In genomic region chr16:89324056-89325010, GRCh38 we compare ENCODE assay signal across 8 cellular contexts.
A peak's percentile ranks its signal among the peaks of the same experiment; 100 is the strongest.
DNase-seq lines count a peak whose midpoint lies in the region; ATAC-seq, FAIRE-seq and TF ChIP-seq lines count a peak whose summit lies in the region.

No MANE protein-coding gene starts in this region.

- intact Hi-C loops in cardiac septum (cut with DNase I) (no loop called here), endothelial cell of umbilical vein (cut with micrococcal nuclease) (no loop called here)

- POLR2A ChIA-PET in endothelial cell of umbilical vein (lab: Charles Lee) = no interaction called here

- H3K36me3 ChIP-seq in cardiac muscle cell (no peaks in the 10 kb centered on the region), SJSA1 (peaks cover 19% of the 10 kb centered on the region), endothelial cell of umbilical vein (ENCODE audit: control insufficient read depth in 2 of 2, extremely low read depth in 1 of 2, insufficient read depth in 2 of 2, low read length in 2 of 2) (no peaks in the 10 kb centered on the region)

- no TSS peak for BruUV-seq in endothelial cell of umbilical vein (replicated peaks; lab: Mats Ljungman, UMichigan)

- no peak overlapping the region for H3K9ac ChIP-seq in endothelial cell of umbilical vein (replicated peaks; ENCODE audit: extremely low read depth, insufficient read depth, low read length)

- TF ChIP-seq POLR2A in endothelial cell of umbilical vein (IDR thresholded peaks at IDR 0.05; ENCODE audit: low read depth, low read length) = no peak

- CTCF ChIA-PET in endothelial cell of umbilical vein (lab: Charles Lee) = no interaction called here

- H3K9me3 ChIP-seq in cardiac muscle cell (ENCODE audit: low read depth) (no peaks in the 10 kb centered on the region), SJSA1 (replicated peaks) (no peaks in the 10 kb centered on the region), endothelial cell of umbilical vein (replicated peaks; ENCODE audit: control insufficient read depth, insufficient read depth, low read length) (no peaks in the 10 kb centered on the region)

- TF ChIP-seq CTCF in cardiac muscle cell (IDR thresholded peaks at IDR 0.05; ENCODE audit: low read depth, low read length) = no peak
- no peak for TF ChIP-seq CTCF in endothelial cell of umbilical vein (IDR thresholded peaks at IDR 0.05; ENCODE audit: extremely low read depth in 1 of 2, insufficient read depth in 1 of 2, low read depth in 1 of 2, low read length in 2 of 2)

- DNase-seq in cardiac muscle cell (ENCODE audit: low read depth in 1 of 2, low spot score in 1 of 2) (peak in 1 of 2 donors; percentile 60), cardiac septum (ENCODE audit: low spot score) (no peak), SJSA1 (ENCODE audit: low read depth in 1 of 2, low spot score in 2 of 2) (peak; percentile 57 to 68), endothelial cell of umbilical vein (ENCODE audit: low read depth, low spot score) (no peak), mucosa of gallbladder (ENCODE audit: low spot score) (no peak), LoVo (ENCODE audit: low spot score) (no peak), left lobe of liver (ENCODE audit: low spot score) (no peak)
- peak; percentile 64 to 65 for DNase-seq in stimulated activated CD4-positive, alpha-beta T cell treated with anti-CD3 and anti-CD28 coated beads, Interleukin-15, amount 100 ng/mL, for 48 hours (ENCODE audit: low read depth in 2 of 2)

- no peaks in the 10 kb centered on the region for H4K20me1 ChIP-seq in endothelial cell of umbilical vein (replicated peaks; ENCODE audit: control insufficient read depth, extremely low read depth, insufficient read depth, low read length)

- ATAC-seq in left lobe of liver = no peak

- no peak overlapping the region for H3K4me2 ChIP-seq in endothelial cell of umbilical vein (ENCODE audit: insufficient read depth, low read length)

- no peak overlapping the region for H2AFZ ChIP-seq in endothelial cell of umbilical vein (ENCODE audit: low read depth, low read length)

- H3K4me3 ChIP-seq in cardiac muscle cell (no peak overlapping the region), SJSA1 (no peak overlapping the region), endothelial cell of umbilical vein (replicated peaks in 1 of 3; ENCODE audit: insufficient read depth in 1 of 3, low read depth in 1 of 3, low read length in 3 of 3) (no peak overlapping the region)

- no peaks in the 10 kb centered on the region for H3K9me1 ChIP-seq in endothelial cell of umbilical vein (replicated peaks; ENCODE audit: control insufficient read depth, extremely low read depth, insufficient read depth, low read length)

- H3K4me1 ChIP-seq in cardiac muscle cell (ENCODE audit: low read depth) (peaks cover 71% of the 10 kb centered on the region), SJSA1 (replicated peaks) (peaks cover 72% of the 10 kb centered on the region), endothelial cell of umbilical vein (ENCODE audit: control insufficient read depth, extremely low read depth, insufficient read depth, low read length) (peaks cover 73% of the 10 kb centered on the region)

- H3K79me2 ChIP-seq in endothelial cell of umbilical vein (ENCODE audit: control insufficient read depth, insufficient read depth, low read length) = peaks cover 91% of the 10 kb centered on the region

- peak overlapping the region; percentile 95 for H3K27ac ChIP-seq in cardiac muscle cell
- H3K27ac ChIP-seq in SJSA1 = peak overlapping the region; percentile 81
- peak overlapping the region; percentile 73 for H3K27ac ChIP-seq in endothelial cell of umbilical vein (ENCODE audit: insufficient read depth, low read depth, low read length)

- H3K27me3 ChIP-seq in cardiac muscle cell (no peaks in the 10 kb centered on the region), SJSA1 (replicated peaks) (no peaks in the 10 kb centered on the region), endothelial cell of umbilical vein (ENCODE audit: control insufficient read depth in 2 of 2, insufficient read depth in 2 of 2, low read length in 2 of 2) (no peaks in the 10 kb centered on the region)

- peak; percentile 63 for FAIRE-seq in endothelial cell of umbilical vein (lab: Jason Lieb, UNC)

- dilution Hi-C loops in endothelial cell of umbilical vein (cut with MboI; ENCODE audit: extremely low pct_ligation_motif_present, low sequenced_read_pairs) = no loop called here

TF ChIP-seq in endothelial cell of umbilical vein, 7 proteins besides CTCF, POLR2A, EP300 and RAD21:
- TF ChIP-seq GATA2 (IDR thresholded peaks at IDR 0.05; ENCODE audit: insufficient read depth, insufficient read length, low read depth, low read length) (no peak), MAX (IDR thresholded peaks at IDR 0.05; ENCODE audit: insufficient read depth, insufficient read length) (no peak), POLR2AphosphoS5 (IDR thresholded peaks at IDR 0.05; ENCODE audit: insufficient read depth, low read depth, low read length) (no peak), JUN (IDR thresholded peaks at IDR 0.05; ENCODE audit: borderline replicate concordance, insufficient read depth, insufficient read length, low read depth) (no peak), EZH2 (IDR thresholded peaks at IDR 0.05; ENCODE audit: borderline replicate concordance, low read depth, low read length, severe bottlenecking) (no peak), FOS (IDR thresholded peaks at IDR 0.05; ENCODE audit: borderline replicate concordance, insufficient read depth, low read length) (no peak), MYC (IDR thresholded peaks at IDR 0.05; ENCODE audit: low read depth, low read length) (no peak)

Comparison
In these comparisons a context has a peak if more than half of its experiments do, and no peak if none do; other contexts are left out.
1. DNase-seq: peak in SJSA1 (2 of 2) and stimulated activated CD4-positive, alpha-beta T cell treated with anti-CD3 and anti-CD28 coated beads, Interleukin-15, amount 100 ng/mL, for 48 hours (2 of 2); none in cardiac septum (single experiment), endothelial cell of umbilical vein (single experiment), mucosa of gallbladder (single experiment), LoVo (single experiment) and left lobe of liver (single experiment).
2. Peak in every context shown above with its lines, with median percentiles within 50 percentile points of each other: H3K27ac ChIP-seq.